In the genomic region with DNA sequence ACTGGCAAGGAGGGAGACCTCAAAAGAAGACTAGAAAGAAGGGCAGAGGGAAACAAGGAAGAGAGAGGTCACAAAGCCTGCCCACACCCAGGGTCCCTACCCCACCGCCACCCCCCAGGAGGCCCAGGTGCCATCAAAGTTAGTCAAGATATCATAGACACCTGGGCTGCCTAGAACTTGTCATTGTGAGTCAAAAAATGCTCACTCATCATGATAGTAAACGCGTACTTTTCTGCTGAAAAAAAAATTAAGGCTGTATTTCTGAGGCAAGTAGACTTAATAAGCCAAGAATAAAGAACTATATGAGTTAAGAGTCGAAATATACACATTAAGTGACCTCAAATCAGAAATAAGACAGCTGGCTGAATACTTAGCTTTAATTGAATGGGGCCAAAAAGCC, we compare ENCODE assay signal across 23 cellular contexts.
"Had no signal": no experiment of that assay in that cellular context is flagged by ENCODE, and none has a peak within 500 bp of the region (broad histone marks: within the 10 kb centered on the region; RNA-seq: fewer than 3 reads in every experiment).

No MANE protein-coding gene starts in this region.

- ATAC-seq: gastrocnemius medialis, heart right ventricle, left cardiac atrium, left lung, left ventricle myocardium superior, lower lobe of right lung, mucosa of descending colon had no signal

- H3K27ac ChIP-seq: coronary artery, dorsolateral prefrontal cortex, esophagus squamous epithelium, gastrocnemius medialis, heart right ventricle, left lung, lower lobe of right lung had no signal

- H3K9me3 ChIP-seq: esophagus squamous epithelium, gastrocnemius medialis, heart right ventricle, left lung, lower lobe of right lung, mucosa of descending colon had no signal

- DNase-seq: dermis blood vessel endothelial cell; dorsolateral prefrontal cortex; effector CD4-positive, alpha-beta T cell; effector memory CD4-positive, alpha-beta T cell; esophagus squamous epithelium; foreskin fibroblast; foreskin melanocyte; gastrocnemius medialis; glutamatergic neuron; head of caudate nucleus; heart right ventricle; hippocampal formation; left cardiac atrium; left lung; left ventricle myocardium superior; lower lobe of right lung; mesenchymal stem cell; mucosa of descending colon had no signal

- H3K4me1 ChIP-seq: esophagus squamous epithelium, gastrocnemius medialis, heart right ventricle, left lung, lower lobe of right lung had no signal

- FAIRE-seq: colon, endothelial cell of umbilical vein, islet of Langerhans, keratinocyte had no signal

- H3K4me3 ChIP-seq: coronary artery, dorsolateral prefrontal cortex, esophagus squamous epithelium, gastrocnemius medialis, heart right ventricle, left lung, lower lobe of right lung, mucosa of descending colon had no signal

- H3K27me3 ChIP-seq: esophagus squamous epithelium, gastrocnemius medialis, left lung had no signal

- H3K36me3 ChIP-seq: esophagus squamous epithelium, gastrocnemius medialis, heart right ventricle, left lung, lower lobe of right lung had no signal
